2 cellular contexts compared by ENCODE assay signal in the genomic region with DNA sequence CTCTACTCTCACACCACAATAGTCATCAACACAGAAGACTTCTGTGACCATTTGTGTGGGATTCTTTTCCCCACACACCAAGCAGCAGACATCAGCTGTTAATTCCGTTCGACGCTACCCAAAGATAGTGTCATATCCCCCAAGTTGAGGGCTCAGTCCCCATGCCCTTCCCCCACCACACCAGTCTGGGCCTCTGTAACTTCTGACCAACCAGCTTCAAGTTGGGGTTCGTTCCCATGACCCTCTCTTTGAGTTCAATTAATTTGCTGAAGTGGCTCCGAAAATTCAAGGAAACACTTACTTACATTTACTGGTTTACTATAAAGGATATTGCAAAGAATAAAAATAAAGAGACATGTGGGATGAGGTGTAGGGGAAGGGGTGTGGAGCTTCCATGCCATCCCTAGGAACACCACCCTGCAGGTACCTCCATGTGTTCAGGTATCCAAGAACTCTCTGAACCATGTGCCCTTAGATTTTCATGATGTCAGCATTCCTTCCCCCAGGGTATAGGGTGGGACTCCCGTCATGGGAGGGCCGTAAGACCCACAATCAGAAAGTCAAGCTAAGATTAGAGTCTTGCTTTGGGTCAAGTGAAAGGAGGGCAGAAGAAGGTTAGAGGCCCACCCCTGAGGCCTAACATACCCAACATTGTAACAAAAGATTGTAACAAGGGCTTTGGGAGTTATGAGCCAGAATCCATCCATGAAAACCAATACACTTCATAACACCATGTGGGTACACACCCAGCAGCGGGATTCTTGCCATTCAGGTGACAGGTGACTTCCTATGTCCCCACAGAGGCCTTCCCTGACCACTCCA.
TF ChIP-seq lines count a peak whose summit lies in the region.

No MANE protein-coding gene starts in this region.

TF ChIP-seq in GM23338, 12 proteins besides CTCF, POLR2A, EP300 and RAD21:
- TF ChIP-seq CREB1 (CRISPR knock-in tag; IDR thresholded peaks at IDR 0.05; ENCODE audit: low read depth) (no peak), STAT1 (IDR thresholded peaks at IDR 0.05; ENCODE audit: unreplicated experiment) (no peak), POLR2AphosphoS5 (IDR thresholded peaks at IDR 0.05; ENCODE audit: low read depth) (peak; percentile 79)
TF ChIP-seq in GM23338: peak in this region for 1.

TF ChIP-seq in H1, 55 proteins besides CTCF, POLR2A, EP300 and RAD21:
- no peak for TF ChIP-seq CEBPB (IDR thresholded peaks at IDR 0.05; ENCODE audit: low read depth, low read length)
- TF ChIP-seq KDM1A (IDR thresholded peaks at IDR 0.05; ENCODE audit: borderline replicate concordance, low read length), result no peak
- TF ChIP-seq, protein P1, sequence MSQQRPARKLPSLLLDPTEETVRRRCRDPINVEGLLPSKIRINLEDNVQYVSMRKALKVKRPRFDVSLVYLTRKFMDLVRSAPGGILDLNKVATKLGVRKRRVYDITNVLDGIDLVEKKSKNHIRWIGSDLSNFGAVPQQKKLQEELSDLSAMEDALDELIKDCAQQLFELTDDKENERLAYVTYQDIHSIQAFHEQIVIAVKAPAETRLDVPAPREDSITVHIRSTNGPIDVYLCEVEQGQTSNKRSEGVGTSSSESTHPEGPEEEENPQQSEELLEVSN (IDR thresholded peaks at IDR 0.05), result peak; percentile 27; the same call in 1 of the 2 replicates
- TF ChIP-seq JUN (IDR thresholded peaks at IDR 0.05; ENCODE audit: low read depth, low read length), result no peak
- TF ChIP-seq POLR2AphosphoS5 (IDR thresholded peaks at IDR 0.05; ENCODE audit: low read depth, low read length), result peak; percentile 81
- TF ChIP-seq, protein P2, sequence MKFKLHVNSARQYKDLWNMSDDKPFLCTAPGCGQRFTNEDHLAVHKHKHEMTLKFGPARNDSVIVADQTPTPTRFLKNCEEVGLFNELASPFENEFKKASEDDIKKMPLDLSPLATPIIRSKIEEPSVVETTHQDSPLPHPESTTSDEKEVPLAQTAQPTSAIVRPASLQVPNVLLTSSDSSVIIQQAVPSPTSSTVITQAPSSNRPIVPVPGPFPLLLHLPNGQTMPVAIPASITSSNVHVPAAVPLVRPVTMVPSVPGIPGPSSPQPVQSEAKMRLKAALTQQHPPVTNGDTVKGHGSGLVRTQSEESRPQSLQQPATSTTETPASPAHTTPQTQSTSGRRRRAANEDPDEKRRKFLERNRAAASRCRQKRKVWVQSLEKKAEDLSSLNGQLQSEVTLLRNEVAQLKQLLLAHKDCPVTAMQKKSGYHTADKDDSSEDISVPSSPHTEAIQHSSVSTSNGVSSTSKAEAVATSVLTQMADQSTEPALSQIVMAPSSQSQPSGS (IDR thresholded peaks at IDR 0.05; ENCODE audit: low read length), result 0 out of 2 replicates have a peak, but pooled peaks have one; percentile 24
- TF ChIP-seq MAFK (IDR thresholded peaks at IDR 0.05; ENCODE audit: low read depth, low read length), result peak; percentile 46; the same call in 1 of the 2 replicates
